ENCODE assay signal across 15 cellular contexts in the genomic region with DNA sequence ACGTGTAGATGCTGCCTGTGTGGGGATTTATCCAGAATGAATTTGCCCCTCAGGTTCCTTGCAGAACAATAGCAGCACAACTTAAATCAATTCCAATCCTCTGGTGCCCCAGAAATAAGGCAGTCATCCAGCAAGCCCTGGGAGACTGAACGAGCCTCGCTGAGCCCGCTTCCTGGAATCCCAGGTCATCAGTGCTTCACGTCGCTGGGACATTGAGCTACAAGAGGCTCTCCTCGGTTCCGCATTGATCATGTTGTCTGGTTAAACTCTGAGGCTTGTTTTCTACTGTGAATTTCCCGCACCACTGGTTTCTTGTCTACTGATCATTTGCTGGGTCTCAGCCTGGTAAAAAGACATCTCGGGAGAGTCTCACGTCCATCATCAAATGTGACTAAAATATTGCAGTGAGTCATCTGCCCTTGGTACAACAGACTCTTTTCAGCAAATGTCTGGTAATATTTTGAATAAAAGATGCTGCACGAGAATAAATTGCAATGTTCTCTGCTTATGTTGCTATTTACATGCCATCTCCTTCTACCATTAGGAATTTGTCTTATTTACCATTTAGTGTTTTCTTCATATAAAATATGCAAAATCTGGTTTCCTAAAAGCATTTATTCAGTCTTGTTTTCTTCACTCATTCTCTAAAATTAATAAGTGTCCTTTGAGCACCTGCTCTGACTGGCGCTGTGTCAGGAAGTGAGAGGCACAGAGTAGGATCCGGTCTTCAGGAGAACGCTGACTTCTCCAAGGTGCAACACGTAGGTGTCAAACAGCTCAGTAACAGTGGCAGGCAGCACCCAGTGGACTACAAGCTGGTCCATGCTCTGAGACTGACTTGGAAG.
DNase-seq lines count a peak whose midpoint lies in the region; ATAC-seq and TF ChIP-seq lines count a peak whose summit lies in the region.
"Had no signal": no experiment of that assay in that cellular context is flagged by ENCODE, and none has a peak within 500 bp of the region (broad histone marks: within the 10 kb centered on the region; RNA-seq: fewer than 3 reads in every experiment).

No MANE protein-coding gene starts in this region.

- POLR2A ChIA-PET in naive thymus-derived CD4-positive, alpha-beta T cell (lab: Charles Lee): no interaction called here

- TF ChIP-seq CTCF in body of pancreas (IDR thresholded peaks at IDR 0.05): no peak

- CTCF ChIA-PET in naive thymus-derived CD4-positive, alpha-beta T cell (lab: Charles Lee): no interaction called here

- peaks cover 0 to 4% (median 0%) of the 10 kb centered on the region in 5 donors for H3K36me3 Mint-ChIP-seq in naive thymus-derived CD4-positive, alpha-beta T cell
- H3K36me3 Mint-ChIP-seq: IgD-negative memory B cell had no signal

- H3K36me3 ChIP-seq in body of pancreas (replicated peaks in 1 of 2; ENCODE audit: insufficient read depth in 1 of 2, low read depth in 2 of 2): no peaks in the 10 kb centered on the region
- no peaks in the 10 kb centered on the region for H3K36me3 ChIP-seq in naive thymus-derived CD4-positive, alpha-beta T cell (ENCODE audit: control insufficient read depth in 2 of 3, insufficient read depth in 3 of 3, low read length in 3 of 3)
- H3K36me3 ChIP-seq: ovary, suprapubic skin had no signal

- no peak overlapping the region for H3K4me3 ChIP-seq in body of pancreas
- H3K4me3 ChIP-seq in naive thymus-derived CD4-positive, alpha-beta T cell (ENCODE audit: low read length): no peak overlapping the region
- H3K4me3 ChIP-seq: ovary, suprapubic skin had no signal

- H3K4me1 Mint-ChIP-seq in naive thymus-derived CD4-positive, alpha-beta T cell: peaks cover 4 to 10% (median 6%) of the 10 kb centered on the region in 7 donors

- H3K4me3 Mint-ChIP-seq in naive thymus-derived CD4-positive, alpha-beta T cell: peak overlapping the region in 1 of 10 donors; percentile 38

- peaks cover 5% of the 10 kb centered on the region for H3K4me1 ChIP-seq in body of pancreas
- no peaks in the 10 kb centered on the region for H3K4me1 ChIP-seq in naive thymus-derived CD4-positive, alpha-beta T cell (ENCODE audit: control insufficient read depth in 2 of 2, insufficient read depth in 2 of 2, low read length in 2 of 2)
- H3K4me1 ChIP-seq: suprapubic skin had no signal

- peak overlapping the region in 1 of 4 donors; percentile 41 for H3K27ac ChIP-seq in body of pancreas
- H3K27ac ChIP-seq in naive thymus-derived CD4-positive, alpha-beta T cell (ENCODE audit: low read depth, low read length): no peak overlapping the region
- H3K27ac ChIP-seq: ovary, suprapubic skin had no signal

- no peaks in the 10 kb centered on the region for H3K9me3 ChIP-seq in body of pancreas
- no peaks in the 10 kb centered on the region for H3K9me3 ChIP-seq in naive thymus-derived CD4-positive, alpha-beta T cell (ENCODE audit: control insufficient read depth in 2 of 3, low read length in 3 of 3)
- H3K9me3 ChIP-seq: ovary, suprapubic skin had no signal

- intact Hi-C loops in body of pancreas (cut with DNase I): no loop called here
- intact Hi-C loops in naive thymus-derived CD4-positive, alpha-beta T cell (cut with micrococcal nuclease): no loop called here

- peak in 2 of 4 donors; percentile 15 to 24 for DNase-seq in body of pancreas
- no peak for DNase-seq in naive thymus-derived CD4-positive, alpha-beta T cell
- DNase-seq in NCI-H524 treated with DMSO at 0.1 percent for 48 hours (lab: John Stamatoyannopoulos, UW): no peak
- DNase-seq in AG08395 (ENCODE audit: low spot score): no peak
- DNase-seq in activated T-cell treated with anti-CD3 and anti-CD28 coated beads, Interleukin-2, amount 50 U/mL, for 1 hour: no peak
- DNase-seq: central memory CD4-positive, alpha-beta T cell; NCI-H2029; OCI-M1; ovary; stimulated activated CD4-positive, alpha-beta T cell treated with anti-CD3 and anti-CD28 coated beads, Interleukin-4, amount 100 ng/mL, for 4 hours had no signal

- H3K27me3 Mint-ChIP-seq in naive thymus-derived CD4-positive, alpha-beta T cell: peaks cover 0 to 19% (median 14%) of the 10 kb centered on the region in 5 donors

- peaks cover 0 to 8% (median 2%) of the 10 kb centered on the region in 11 donors for H3K9me3 Mint-ChIP-seq in naive thymus-derived CD4-positive, alpha-beta T cell
- H3K9me3 Mint-ChIP-seq: IgD-negative memory B cell had no signal

- TF ChIP-seq POLR2A in body of pancreas (IDR thresholded peaks at IDR 0.05): no peak

- WGBS in body of pancreas, 2 donors: 47 to 57% methylated on average over 16 of the region's 16 CpGs

- peak; percentile 38 for ATAC-seq in GM18511 (IDR thresholded peaks at IDR 0.05; ENCODE audit: unreplicated experiment)
- peak; percentile 46 for ATAC-seq in HG02759 (IDR thresholded peaks at IDR 0.05; ENCODE audit: unreplicated experiment)
- peak; percentile 24 for ATAC-seq in body of pancreas
- peak; percentile 24 for ATAC-seq in naive thymus-derived CD4-positive, alpha-beta T cell
- ATAC-seq in HG02798 (IDR thresholded peaks at IDR 0.05; ENCODE audit: poor library complexity, unreplicated experiment): no peak

- no peaks in the 10 kb centered on the region for H3K27me3 ChIP-seq in body of pancreas
- no peaks in the 10 kb centered on the region for H3K27me3 ChIP-seq in naive thymus-derived CD4-positive, alpha-beta T cell (ENCODE audit: control insufficient read depth in 2 of 2, insufficient read depth in 2 of 2, low read length in 2 of 2)
- H3K27me3 ChIP-seq: ovary, suprapubic skin had no signal

- no peak overlapping the region for H3K27ac Mint-ChIP-seq in naive thymus-derived CD4-positive, alpha-beta T cell
